8 cellular contexts compared by ENCODE assay signal in the genomic region with DNA sequence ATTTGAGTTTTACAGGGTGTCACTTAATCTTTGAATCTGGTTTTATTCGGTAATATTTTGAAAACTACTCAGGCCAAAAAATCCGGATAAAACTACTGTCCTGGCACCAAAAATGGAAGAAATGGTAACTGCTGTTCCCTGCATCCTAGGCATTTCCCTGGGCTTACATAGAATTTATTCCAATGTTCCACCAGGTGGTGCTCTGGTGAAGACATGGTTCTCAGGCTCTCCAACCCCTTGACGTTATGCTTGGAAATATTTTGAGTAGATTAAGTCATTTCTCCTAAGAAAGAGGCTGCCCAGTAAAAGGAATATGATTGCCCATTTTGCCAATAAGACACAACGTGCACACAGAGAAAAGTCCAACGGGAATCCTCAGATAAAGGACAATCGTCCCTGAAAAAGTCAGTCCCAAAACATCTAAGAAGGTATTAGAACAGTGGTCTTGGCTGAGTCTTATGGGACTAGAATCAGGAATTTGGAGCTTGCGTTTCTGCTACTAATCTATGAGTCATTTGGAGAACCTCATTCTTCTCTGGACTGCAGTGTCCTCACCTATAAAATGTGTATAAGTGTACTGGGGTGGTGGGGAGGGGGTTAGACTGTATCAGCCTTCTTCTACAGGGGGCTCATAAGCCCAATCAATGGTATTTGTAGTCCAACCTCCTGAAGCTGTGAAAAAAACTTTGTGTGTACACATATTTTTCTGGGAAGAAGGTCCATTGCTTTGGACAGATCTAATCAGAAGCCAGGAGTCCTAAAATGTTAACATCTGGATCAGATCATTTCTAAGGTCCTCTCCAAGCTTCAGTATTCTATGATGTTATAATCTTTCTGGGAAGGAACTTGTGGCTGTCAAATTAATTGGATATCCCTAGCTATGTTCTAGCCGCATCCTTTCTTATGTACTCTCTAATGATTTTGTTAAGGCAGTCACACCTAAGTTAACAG.
DNase-seq lines count a peak whose midpoint lies in the region; ATAC-seq, FAIRE-seq and TF ChIP-seq lines count a peak whose summit lies in the region.

No MANE protein-coding gene starts in this region.

- no peak overlapping the region for H3K4me3 Mint-ChIP-seq in CD14-positive monocyte

- H3F3A ChIP-seq in neural cell (ENCODE audit: insufficient read depth, low read length, poor library complexity, severe bottlenecking), result no peaks in the 10 kb centered on the region

- TF ChIP-seq RAD21 in neural cell (conservative IDR thresholded peaks at IDR 0.05), result peak; percentile 34

- H3K36me3 ChIP-seq in OCI-LY7 (ENCODE audit: insufficient read depth, low read length), result no peaks in the 10 kb centered on the region
- no peaks in the 10 kb centered on the region for H3K36me3 ChIP-seq in neural cell (ENCODE audit: insufficient read depth, low read length)

- H3K36me3 Mint-ChIP-seq in CD14-positive monocyte, result no peaks in the 10 kb centered on the region

- no peaks in the 10 kb centered on the region for H3K27me3 ChIP-seq in neural cell (ENCODE audit: insufficient read depth, low read depth, low read length)

- POLR2A ChIA-PET in OCI-LY7 (lab: Charles Lee), result no interaction called here

- no peaks in the 10 kb centered on the region for H3K4me1 Mint-ChIP-seq in CD14-positive monocyte

- no peaks in the 10 kb centered on the region for H3K4me1 ChIP-seq in OCI-LY7 (ENCODE audit: insufficient read depth, low read length, poor library complexity, severe bottlenecking)

- DNase-seq in CD14-positive monocyte (ENCODE audit: low spot score) (no peak), OCI-LY7 (ENCODE audit: low spot score) (peak; percentile 5), erythroblast (lab: John Stamatoyannopoulos, UW) (peak; percentile 27 to 46), GM12892 (ENCODE audit: insufficient read length) (no peak)
- DNase-seq in activated CD4-positive, alpha-beta T cell treated with anti-CD3 and anti-CD28 coated beads for 4 hours, result no peak

- H3K9me2 ChIP-seq in OCI-LY7 (ENCODE audit: insufficient read depth, low read length) (no peaks in the 10 kb centered on the region), neural cell (ENCODE audit: insufficient read depth, low read length) (no peaks in the 10 kb centered on the region)

- BruUV-seq in OCI-LY7 (replicated peaks; lab: Mats Ljungman, UMichigan), result no TSS peak

- TF ChIP-seq POLR2A in erythroblast (IDR thresholded peaks at IDR 0.05; ENCODE audit: low read length) (no peak), GM12892 (IDR thresholded peaks at IDR 0.05; ENCODE audit: low read depth, low read length) (no peak)

- CTCF ChIA-PET in OCI-LY7 (lab: Charles Lee; ENCODE audit: unreplicated experiment), result no interaction called here

- H3K79me2 ChIP-seq in OCI-LY7 (ENCODE audit: insufficient read depth, low read depth, low read length) (no peaks in the 10 kb centered on the region), neural cell (replicated peaks; ENCODE audit: insufficient read depth, low read length) (no peaks in the 10 kb centered on the region)

- no peak overlapping the region for H3K4me2 ChIP-seq in OCI-LY7 (ENCODE audit: low read length)
- no peak overlapping the region for H3K4me2 ChIP-seq in neural cell (ENCODE audit: low read length)

- H3K27ac ChIP-seq in OCI-LY7 (ENCODE audit: low read depth, low read length, poor library complexity, severe bottlenecking) (no peak overlapping the region), neural cell (ENCODE audit: low read length) (no peak overlapping the region)

- H3K27ac Mint-ChIP-seq in CD14-positive monocyte, result no peak overlapping the region

- H3K9me3 ChIP-seq in OCI-LY7 (ENCODE audit: low read length), result no peaks in the 10 kb centered on the region
- H3K9me3 ChIP-seq in neural cell (ENCODE audit: low read length), result no peaks in the 10 kb centered on the region

- H3K4me3 ChIP-seq in OCI-LY7 (ENCODE audit: low read depth, low read length, poor library complexity, severe bottlenecking) (no peak overlapping the region), neural cell (ENCODE audit: low read length) (no peak overlapping the region)

- peaks cover 0 to 2% (median 0%) of the 10 kb centered on the region in 7 donors for H3K9me3 Mint-ChIP-seq in CD14-positive monocyte

- ATAC-seq in HG02981 (IDR thresholded peaks at IDR 0.05; ENCODE audit: unreplicated experiment) (peak; percentile 42), HG03520 (IDR thresholded peaks at IDR 0.05; ENCODE audit: unreplicated experiment) (no peak)

- TF ChIP-seq CTCF in CD14-positive monocyte (IDR thresholded peaks at IDR 0.05) (peak; percentile 28), OCI-LY7 (conservative IDR thresholded peaks at IDR 0.05; ENCODE audit: low read length) (peak; percentile 64), neural cell (IDR thresholded peaks at IDR 0.05; ENCODE audit: poor library complexity, severe bottlenecking) (peak; percentile 47)

- H4K20me1 ChIP-seq in OCI-LY7 (ENCODE audit: insufficient read depth, low read length) (no peaks in the 10 kb centered on the region), neural cell (ENCODE audit: insufficient read depth) (no peaks in the 10 kb centered on the region)

- H3K9ac ChIP-seq in neural cell (ENCODE audit: low read length), result no peak overlapping the region

- no peak for TF ChIP-seq EP300 in neural cell (conservative IDR thresholded peaks at IDR 0.05; ENCODE audit: poor library complexity, severe bottlenecking)

- no peak for FAIRE-seq in GM12892 (lab: Jason Lieb, UNC)

- H2AFZ ChIP-seq in OCI-LY7 (ENCODE audit: low read length) (no peak overlapping the region), neural cell (ENCODE audit: low read depth, low read length) (no peak overlapping the region)

- peaks cover 3 to 15% (median 4%) of the 10 kb centered on the region in 3 donors for H3K27me3 Mint-ChIP-seq in CD14-positive monocyte (ENCODE audit: low read depth in 3 of 3)

- intact Hi-C loops in CD14-positive monocyte (cut with micrococcal nuclease) (no loop called here), OCI-LY7 (cut with micrococcal nuclease; ENCODE audit: unreplicated experiment) (no loop called here)

TF ChIP-seq in neural cell, 6 proteins besides CTCF, POLR2A, EP300 and RAD21:
- TF ChIP-seq EZH2 (IDR thresholded peaks at IDR 0.05; ENCODE audit: borderline replicate concordance, insufficient read depth, low read length, poor library complexity, severe bottlenecking) (no peak), MXI1 (conservative IDR thresholded peaks at IDR 0.05; ENCODE audit: poor library complexity, severe bottlenecking) (no peak), POLR2AphosphoS5 (IDR thresholded peaks at IDR 0.05) (no peak), SMC3 (conservative IDR thresholded peaks at IDR 0.05; ENCODE audit: poor library complexity) (peak; percentile 37)
- TF ChIP-seq, protein P1, sequence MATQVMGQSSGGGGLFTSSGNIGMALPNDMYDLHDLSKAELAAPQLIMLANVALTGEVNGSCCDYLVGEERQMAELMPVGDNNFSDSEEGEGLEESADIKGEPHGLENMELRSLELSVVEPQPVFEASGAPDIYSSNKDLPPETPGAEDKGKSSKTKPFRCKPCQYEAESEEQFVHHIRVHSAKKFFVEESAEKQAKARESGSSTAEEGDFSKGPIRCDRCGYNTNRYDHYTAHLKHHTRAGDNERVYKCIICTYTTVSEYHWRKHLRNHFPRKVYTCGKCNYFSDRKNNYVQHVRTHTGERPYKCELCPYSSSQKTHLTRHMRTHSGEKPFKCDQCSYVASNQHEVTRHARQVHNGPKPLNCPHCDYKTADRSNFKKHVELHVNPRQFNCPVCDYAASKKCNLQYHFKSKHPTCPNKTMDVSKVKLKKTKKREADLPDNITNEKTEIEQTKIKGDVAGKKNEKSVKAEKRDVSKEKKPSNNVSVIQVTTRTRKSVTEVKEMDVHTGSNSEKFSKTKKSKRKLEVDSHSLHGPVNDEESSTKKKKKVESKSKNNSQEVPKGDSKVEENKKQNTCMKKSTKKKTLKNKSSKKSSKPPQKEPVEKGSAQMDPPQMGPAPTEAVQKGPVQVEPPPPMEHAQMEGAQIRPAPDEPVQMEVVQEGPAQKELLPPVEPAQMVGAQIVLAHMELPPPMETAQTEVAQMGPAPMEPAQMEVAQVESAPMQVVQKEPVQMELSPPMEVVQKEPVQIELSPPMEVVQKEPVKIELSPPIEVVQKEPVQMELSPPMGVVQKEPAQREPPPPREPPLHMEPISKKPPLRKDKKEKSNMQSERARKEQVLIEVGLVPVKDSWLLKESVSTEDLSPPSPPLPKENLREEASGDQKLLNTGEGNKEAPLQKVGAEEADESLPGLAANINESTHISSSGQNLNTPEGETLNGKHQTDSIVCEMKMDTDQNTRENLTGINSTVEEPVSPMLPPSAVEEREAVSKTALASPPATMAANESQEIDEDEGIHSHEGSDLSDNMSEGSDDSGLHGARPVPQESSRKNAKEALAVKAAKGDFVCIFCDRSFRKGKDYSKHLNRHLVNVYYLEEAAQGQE (IDR thresholded peaks at IDR 0.05; ENCODE audit: borderline replicate concordance), result no peak

Comparison
In these comparisons a context has a peak if more than half of its experiments do, and no peak if none do; other contexts are left out.
1. DNase-seq: peak in OCI-LY7 (single experiment) and erythroblast (2 of 2); none in CD14-positive monocyte (single experiment), activated CD4-positive, alpha-beta T cell treated with anti-CD3 and anti-CD28 coated beads for 4 hours (0 of 2) and GM12892 (single experiment).
2. Peak in every context shown above with its lines, with median percentiles within 50 percentile points of each other: CTCF ChIP-seq.